ENCODE assay signal across 25 cellular contexts in genomic region chr9:38154501-38155421, GRCh38.
DNase-seq lines count a peak whose midpoint lies in the region; ATAC-seq and TF ChIP-seq lines count a peak whose summit lies in the region.
"Had no signal": no experiment of that assay in that cellular context is flagged by ENCODE, and none has a peak within 500 bp of the region (broad histone marks: within the 10 kb centered on the region; RNA-seq: fewer than 3 reads in every experiment).

No MANE protein-coding gene starts in this region.

- H3K36me3 ChIP-seq in BE2C (no peaks in the 10 kb centered on the region), HEK293 (ENCODE audit: control insufficient read depth in 2 of 2, insufficient read depth in 1 of 2, low read length in 2 of 2) (no peaks in the 10 kb centered on the region), MM.1S (replicated peaks; ENCODE audit: insufficient read depth, low read length) (no peaks in the 10 kb centered on the region)
- H3K36me3 ChIP-seq: adrenal gland, SJSA1 had no signal

- no peaks in the 10 kb centered on the region for H3F3A ChIP-seq in MM.1S (ENCODE audit: insufficient read depth, low read length)

- no peak overlapping the region for H3K9ac ChIP-seq in MM.1S (ENCODE audit: low read length)

- no peak overlapping the region for H3K4me3 ChIP-seq in BE2C (ENCODE audit: low read depth, low read length)
- H3K4me3 ChIP-seq in HEK293 (ENCODE audit: low read depth, low read length): no peak overlapping the region
- no peak overlapping the region for H3K4me3 ChIP-seq in MM.1S (ENCODE audit: low read length)
- H3K4me3 ChIP-seq: adrenal gland, dorsolateral prefrontal cortex, SJSA1 had no signal

- H3K9me2 ChIP-seq in MM.1S (replicated peaks; ENCODE audit: insufficient read depth, low read length): no peaks in the 10 kb centered on the region

- peak; percentile 46 for DNase-seq in BE2C
- DNase-seq in kidney glomerular epithelial cell (lab: John Stamatoyannopoulos, UW): peak; percentile 46
- DNase-seq in MM.1S: no peak
- DNase-seq in chondrocyte (ENCODE audit: low spot score): no peak
- no peak for DNase-seq in pons (ENCODE audit: low spot score)
- DNase-seq in COLO829 (ENCODE audit: low spot score): no peak
- DNase-seq: activated CD8-positive, alpha-beta T cell treated with anti-CD3 and anti-CD28 coated beads for 36 hours; DMS 273 treated with DMSO at 0.1 percent for 48 hours; dorsolateral prefrontal cortex; foreskin melanocyte; H9; Karpas-422; left cardiac atrium; NCI-H1092 treated with DMSO at 0.1 percent for 48 hours; NCI-H2107; NCI-H748 treated with DMSO at 0.1 percent for 48 hours; stimulated activated CD4-positive, alpha-beta T cell treated with anti-CD3 and anti-CD28 coated beads, Interleukin-1b, Interleukin-23, amount 100 ng/mL, for 48 hours; stimulated activated naive B cell treated with anti-CD40 and anti-IgM and Interleukin-4, amounts not matched to agents 10 μg/mL and 1 μg/mL and 100 μg/mL, for 72 hours had no signal

- H3K27me3 ChIP-seq in BE2C (no peaks in the 10 kb centered on the region), MM.1S (replicated peaks; ENCODE audit: insufficient read depth, low read length) (no peaks in the 10 kb centered on the region)
- H3K27me3 ChIP-seq: adrenal gland, dorsolateral prefrontal cortex, SJSA1 had no signal

- H4K20me1 ChIP-seq in MM.1S (ENCODE audit: insufficient read depth, low read length): no peaks in the 10 kb centered on the region

- CTCF ChIA-PET in HEK293 (lab: Yijun Ruan, JAX): interaction anchor here (0.6 to 2.5 kb wide), 10 partner anchors 9 to 241 kb away, joined by 3 to 15 read pairs (median 3); no protein-coding TSS in a partner anchor

- H3K79me2 ChIP-seq in MM.1S (ENCODE audit: low read length): no peaks in the 10 kb centered on the region

- H3K4me1 ChIP-seq in BE2C (peaks cover 3% of the 10 kb centered on the region; the same call in 1 of the 2 replicates), HEK293 (ENCODE audit: control insufficient read depth, insufficient read depth, low read length) (no peaks in the 10 kb centered on the region), MM.1S (ENCODE audit: low read length) (no peaks in the 10 kb centered on the region)
- H3K4me1 ChIP-seq: adrenal gland, SJSA1 had no signal

- TF ChIP-seq CTCF in BE2C (IDR thresholded peaks at IDR 0.05; ENCODE audit: low read depth, low read length): peak; percentile 37
- no peak for TF ChIP-seq CTCF in HEK293 (tag by site-specific recombination; IDR thresholded peaks at IDR 0.05)
- no peak for TF ChIP-seq CTCF in MM.1S (IDR thresholded peaks at IDR 0.05; ENCODE audit: low read length)
- TF ChIP-seq CTCF in chondrocyte (IDR thresholded peaks at IDR 0.05): no peak

- H3K9me3 ChIP-seq in BE2C (no peaks in the 10 kb centered on the region), HEK293 (ENCODE audit: control insufficient read depth, insufficient read depth, low read depth, low read length) (no peaks in the 10 kb centered on the region), MM.1S (replicated peaks; ENCODE audit: insufficient read depth, low read length) (no peaks in the 10 kb centered on the region)
- H3K9me3 ChIP-seq: adrenal gland, SJSA1 had no signal

- no peaks in the 10 kb centered on the region for H3K9me3 Mint-ChIP-seq in chondrocyte (ENCODE audit: low read depth)
- H3K9me3 Mint-ChIP-seq: activated CD8-positive, alpha-beta T cell treated with anti-CD3 and anti-CD28 coated beads for 36 hours; H9; natural killer cell treated with Interleukin-12 subunit alpha and Interleukin-12 subunit beta and Interleukin-15 and Interleukin-18, amount 100 ng/mL, for 72 hours; stimulated activated naive B cell treated with anti-CD40 and anti-IgM and Interleukin-4, amounts not matched to agents 10 μg/mL and 1 μg/mL and 100 μg/mL, for 72 hours had no signal

- no peak overlapping the region for H3K27ac ChIP-seq in HEK293 (ENCODE audit: extremely low read depth, low read depth, low read length)
- no peak overlapping the region for H3K27ac ChIP-seq in MM.1S (ENCODE audit: low read length)
- H3K27ac ChIP-seq: adrenal gland, C4-2B, dorsolateral prefrontal cortex, SJSA1 had no signal

- H3K27me3 Mint-ChIP-seq in chondrocyte (ENCODE audit: low read depth): no peaks in the 10 kb centered on the region

- H2AFZ ChIP-seq in MM.1S (ENCODE audit: low read length): no peak overlapping the region

- POLR2A ChIA-PET in HEK293 (lab: Yijun Ruan, JAX): no interaction called here

- no peak overlapping the region for H3K4me3 Mint-ChIP-seq in chondrocyte (ENCODE audit: unreplicated experiment)
- H3K4me3 Mint-ChIP-seq: activated CD8-positive, alpha-beta T cell treated with anti-CD3 and anti-CD28 coated beads for 36 hours; H9; natural killer cell treated with Interleukin-12 subunit alpha and Interleukin-12 subunit beta and Interleukin-15 and Interleukin-18, amount 100 ng/mL, for 72 hours; stimulated activated naive B cell treated with anti-CD40 and anti-IgM and Interleukin-4, amounts not matched to agents 10 μg/mL and 1 μg/mL and 100 μg/mL, for 72 hours had no signal

- no peak overlapping the region for H3K27ac Mint-ChIP-seq in chondrocyte (ENCODE audit: unreplicated experiment)
- H3K27ac Mint-ChIP-seq: activated CD8-positive, alpha-beta T cell treated with anti-CD3 and anti-CD28 coated beads for 36 hours; H9; natural killer cell treated with Interleukin-12 subunit alpha and Interleukin-12 subunit beta and Interleukin-15 and Interleukin-18, amount 100 ng/mL, for 72 hours; progenitor cell of endocrine pancreas; stimulated activated naive B cell treated with anti-CD40 and anti-IgM and Interleukin-4, amounts not matched to agents 10 μg/mL and 1 μg/mL and 100 μg/mL, for 72 hours had no signal

- ATAC-seq in SK-N-SH treated with all-trans-retinoic acid at 6 μM for 48 hours: peak; percentile 57; the same call in 2 of the 3 replicates
- ATAC-seq: activated CD8-positive, alpha-beta T cell treated with anti-CD3 and anti-CD28 coated beads for 36 hours; stimulated activated naive B cell treated with anti-CD40 and anti-IgM and Interleukin-4, amounts not matched to agents 10 μg/mL and 1 μg/mL and 100 μg/mL, for 72 hours had no signal

- no peaks in the 10 kb centered on the region for H3K4me1 Mint-ChIP-seq in chondrocyte (ENCODE audit: low read depth)
- H3K4me1 Mint-ChIP-seq: H9; stimulated activated naive B cell treated with anti-CD40 and anti-IgM and Interleukin-4, amounts not matched to agents 10 μg/mL and 1 μg/mL and 100 μg/mL, for 72 hours had no signal

- no peaks in the 10 kb centered on the region for H3K36me3 Mint-ChIP-seq in chondrocyte (ENCODE audit: low read depth)
- H3K36me3 Mint-ChIP-seq: natural killer cell treated with Interleukin-12 subunit alpha and Interleukin-12 subunit beta and Interleukin-15 and Interleukin-18, amount 100 ng/mL, for 72 hours; stimulated activated naive B cell treated with anti-CD40 and anti-IgM and Interleukin-4, amounts not matched to agents 10 μg/mL and 1 μg/mL and 100 μg/mL, for 72 hours had no signal

- H3K4me2 ChIP-seq in MM.1S (ENCODE audit: low read depth, low read length): no peak overlapping the region

TF ChIP-seq in HEK293, 187 proteins besides CTCF, POLR2A, EP300 and RAD21 (continues in another document):
- TF ChIP-seq ZSCAN4 (tag by site-specific recombination; IDR thresholded peaks at IDR 0.05) (no peak), BCL6B (tag by site-specific recombination; IDR thresholded peaks at IDR 0.05) (no peak)

TF ChIP-seq in SK-N-SH treated with all-trans-retinoic acid at 6 μM for 48 hours, 23 proteins besides CTCF, POLR2A, EP300 and RAD21:
- TF ChIP-seq OSR1 (CRISPR knock-in tag; IDR thresholded peaks at IDR 0.05): no peak
- peak; percentile 53; the same call in 1 of the 2 replicates for TF ChIP-seq TSHZ2 (CRISPR knock-in tag; IDR thresholded peaks at IDR 0.05)
TF ChIP-seq in SK-N-SH treated with all-trans-retinoic acid at 6 μM for 48 hours: peak in this region for 1.

Comparison
In these comparisons a context has a peak if more than half of its experiments do, and no peak if none do; other contexts are left out.
1. DNase-seq: peak in BE2C (single experiment) and kidney glomerular epithelial cell (single experiment); none in MM.1S (single experiment), chondrocyte (single experiment), pons (single experiment) and COLO829 (single experiment).